ENCODE assay signal across 8 cellular contexts in genomic region chr17:58329035-58329807, GRCh38. TPM values are rescaled to one million over a fixed set of nuclear protein-coding genes. Genes with fewer than 3 reads are reported as not detected.
DNase-seq lines count a peak whose midpoint lies in the region; ATAC-seq and TF ChIP-seq lines count a peak whose summit lies in the region.

No MANE protein-coding gene starts in this region.

- peak overlapping the region; percentile 84 for H2AFZ ChIP-seq in neural progenitor cell (replicated peaks)

- peak overlapping the region; percentile 98 for H3K4me3 ChIP-seq in CD8-positive, alpha-beta memory T cell (ENCODE audit: low read length)
- H3K4me3 ChIP-seq in neural progenitor cell (peak overlapping the region; percentile 35), upper lobe of right lung (peak overlapping the region; percentile 59)

- peaks cover 0 to 6% of the 10 kb centered on the region in 2 donors for H3K27me3 Mint-ChIP-seq in CD8-positive, alpha-beta memory T cell
- H3K27me3 Mint-ChIP-seq in activated B cell treated with CpG ODN at 0.5 μM for 24 hours (peaks cover 2% of the 10 kb centered on the region), neural progenitor cell (ENCODE audit: insufficient read depth, low read depth) (peaks cover 5% of the 10 kb centered on the region)
- H3K27me3 Mint-ChIP-seq in dendritic cell treated with granulocyte-macrophage colony-stimulating factor and Interleukin-4, amounts not matched to agents 40 ng/mL and 50 ng/mL, for 4 days, result peaks cover 22% of the 10 kb centered on the region

- H3K9me3 Mint-ChIP-seq in CD8-positive, alpha-beta memory T cell, result peaks cover 0 to 2% (median 0%) of the 10 kb centered on the region in 5 donors
- H3K9me3 Mint-ChIP-seq in activated B cell treated with CpG ODN at 0.5 μM for 24 hours (no peaks in the 10 kb centered on the region), neural progenitor cell (no peaks in the 10 kb centered on the region)
- no peaks in the 10 kb centered on the region for H3K9me3 Mint-ChIP-seq in dendritic cell treated with granulocyte-macrophage colony-stimulating factor and Interleukin-4, amounts not matched to agents 40 ng/mL and 50 ng/mL, for 4 days

- intact Hi-C loops in activated B cell treated with CpG ODN at 0.5 μM for 24 hours (cut with micrococcal nuclease), result loop anchor here (1.0 kb wide), 5 partner anchors 9 to 88 kb away; partner anchors contain the start of genes RNF43 and SUPT4H1
- intact Hi-C loops in dendritic cell treated with granulocyte-macrophage colony-stimulating factor and Interleukin-4, amounts not matched to agents 40 ng/mL and 50 ng/mL, for 4 days (cut with micrococcal nuclease), result loop anchor here (1.0 to 10.0 kb wide), 4 partner anchors 9 to 46 kb away; partner anchors contain the start of gene SUPT4H1
- intact Hi-C loops in upper lobe of right lung (cut with DNase I), result no loop called here

- H3K9me3 ChIP-seq in CD8-positive, alpha-beta memory T cell (ENCODE audit: low read length), result no peaks in the 10 kb centered on the region
- H3K9me3 ChIP-seq in neural progenitor cell (ENCODE audit: low read depth), result no peaks in the 10 kb centered on the region
- no peaks in the 10 kb centered on the region for H3K9me3 ChIP-seq in upper lobe of right lung

- H3K79me2 ChIP-seq in neural progenitor cell (ENCODE audit: low read depth), result no peaks in the 10 kb centered on the region

- H3K9ac ChIP-seq in neural progenitor cell, result no peak overlapping the region

- peak; percentile 48 to 78 (median 72) for DNase-seq in CD8-positive, alpha-beta memory T cell
- DNase-seq in activated B cell treated with CpG ODN at 0.5 μM for 24 hours (peak; percentile 75), neural progenitor cell (ENCODE audit: low spot score) (peak; percentile 46), upper lobe of right lung (peak; percentile 73), mesenteric fat pad (ENCODE audit: low spot score) (no peak)

- peak overlapping the region; percentile 89 for H3K4me2 ChIP-seq in neural progenitor cell

- CTCF ChIA-PET in CD8-positive, alpha-beta memory T cell (lab: Charles Lee), result interaction anchor here (15.4 kb wide), 1 partner anchor 12 kb away, joined by 504 read pairs; no protein-coding TSS in a partner anchor
- CTCF ChIA-PET in activated B cell treated with CpG ODN at 0.5 μM for 24 hours (lab: Charles Lee), result interaction anchor here (1.9 to 4.0 kb wide), 3 partner anchors 8 to 16 kb away, joined by 6 to 46 read pairs (median 38); no protein-coding TSS in a partner anchor

- H3K27ac Mint-ChIP-seq in CD8-positive, alpha-beta memory T cell, result peak overlapping the region; percentile 90 to 99 (median 98)
- H3K27ac Mint-ChIP-seq in activated B cell treated with CpG ODN at 0.5 μM for 24 hours (peak overlapping the region; percentile 93), neural progenitor cell (peak overlapping the region; percentile 44)
- H3K27ac Mint-ChIP-seq in dendritic cell treated with granulocyte-macrophage colony-stimulating factor and Interleukin-4, amounts not matched to agents 40 ng/mL and 50 ng/mL, for 4 days, result peak overlapping the region; percentile 100

- H3K27ac ChIP-seq in CD8-positive, alpha-beta memory T cell (ENCODE audit: low read depth, low read length), result peak overlapping the region; percentile 96
- H3K27ac ChIP-seq in neural progenitor cell, result no peak overlapping the region
- H3K27ac ChIP-seq in upper lobe of right lung, result no peak overlapping the region

- H3K27me3 ChIP-seq in CD8-positive, alpha-beta memory T cell (ENCODE audit: insufficient read depth, low read length, poor library complexity, severe bottlenecking), result no peaks in the 10 kb centered on the region
- no peaks in the 10 kb centered on the region for H3K27me3 ChIP-seq in neural progenitor cell
- no peaks in the 10 kb centered on the region for H3K27me3 ChIP-seq in upper lobe of right lung

- H4K20me1 ChIP-seq in neural progenitor cell (ENCODE audit: low read depth), result no peaks in the 10 kb centered on the region

- TF ChIP-seq CTCF in activated B cell treated with CpG ODN at 0.5 μM for 24 hours (IDR thresholded peaks at IDR 0.05), result no peak
- TF ChIP-seq CTCF in neural progenitor cell (IDR thresholded peaks at IDR 0.05), result peak; percentile 26
- TF ChIP-seq CTCF in upper lobe of right lung (IDR thresholded peaks at IDR 0.05), result peak; percentile 40

- POLR2A ChIA-PET in CD8-positive, alpha-beta memory T cell (lab: Charles Lee), result interaction anchor here (1.4 to 13.6 kb wide), 6 partner anchors 11 to 88 kb away, joined by 3 to 491 read pairs (median 18); partner anchors contain the start of genes RNF43 and SUPT4H1
- POLR2A ChIA-PET in activated B cell treated with CpG ODN at 0.5 μM for 24 hours (lab: Charles Lee), result interaction anchor here (1.4 to 27.9 kb wide), 13 partner anchors 10 to 332 kb away, joined by 3 to 3007 read pairs (median 14); partner anchors contain the start of genes MTMR4, RNF43 and SUPT4H1

- H3F3A ChIP-seq in neural progenitor cell (ENCODE audit: low read depth), result peaks cover 20% of the 10 kb centered on the region

- peaks cover 22% of the 10 kb centered on the region for H3K36me3 ChIP-seq in CD8-positive, alpha-beta memory T cell (ENCODE audit: insufficient read depth, low read length)
- no peaks in the 10 kb centered on the region for H3K36me3 ChIP-seq in neural progenitor cell
- no peaks in the 10 kb centered on the region for H3K36me3 ChIP-seq in upper lobe of right lung

- ATAC-seq in GM19468 (IDR thresholded peaks at IDR 0.05; ENCODE audit: extremely low read depth, unreplicated experiment), result peak; percentile 34
- peak; percentile 39 for ATAC-seq in HG03565 (IDR thresholded peaks at IDR 0.05; ENCODE audit: unreplicated experiment)
- peak; percentile 36 for ATAC-seq in activated B cell treated with CpG ODN at 0.5 μM for 24 hours (ENCODE audit: low read depth)
- ATAC-seq in upper lobe of right lung, result peak; percentile 63

- peak overlapping the region; percentile 89 to 100 (median 95) for H3K4me3 Mint-ChIP-seq in CD8-positive, alpha-beta memory T cell
- H3K4me3 Mint-ChIP-seq in activated B cell treated with CpG ODN at 0.5 μM for 24 hours, result peak overlapping the region; percentile 100
- H3K4me3 Mint-ChIP-seq in dendritic cell treated with granulocyte-macrophage colony-stimulating factor and Interleukin-4, amounts not matched to agents 40 ng/mL and 50 ng/mL, for 4 days, result peak overlapping the region; percentile 58
- peak overlapping the region; percentile 84 for H3K4me3 Mint-ChIP-seq in neural progenitor cell

- H3K4me1 Mint-ChIP-seq in CD8-positive, alpha-beta memory T cell, result peaks cover 48 to 64% (median 55%) of the 10 kb centered on the region in 3 donors
- H3K4me1 Mint-ChIP-seq in activated B cell treated with CpG ODN at 0.5 μM for 24 hours, result peaks cover 65% of the 10 kb centered on the region
- peaks cover 71% of the 10 kb centered on the region for H3K4me1 Mint-ChIP-seq in dendritic cell treated with granulocyte-macrophage colony-stimulating factor and Interleukin-4, amounts not matched to agents 40 ng/mL and 50 ng/mL, for 4 days (ENCODE audit: low read depth)
- H3K4me1 Mint-ChIP-seq in neural progenitor cell, result peaks cover 55% of the 10 kb centered on the region

- peaks cover 43% of the 10 kb centered on the region for H3K4me1 ChIP-seq in CD8-positive, alpha-beta memory T cell (ENCODE audit: insufficient read depth, low read length)
- H3K4me1 ChIP-seq in neural progenitor cell (peaks cover 30% of the 10 kb centered on the region), upper lobe of right lung (peaks cover 4% of the 10 kb centered on the region)

- peaks cover 17 to 44% (median 20%) of the 10 kb centered on the region in 3 donors for H3K36me3 Mint-ChIP-seq in CD8-positive, alpha-beta memory T cell
- H3K36me3 Mint-ChIP-seq in activated B cell treated with CpG ODN at 0.5 μM for 24 hours (ENCODE audit: low read depth) (peaks cover 45% of the 10 kb centered on the region), neural progenitor cell (no peaks in the 10 kb centered on the region)
- peaks cover 38% of the 10 kb centered on the region for H3K36me3 Mint-ChIP-seq in dendritic cell treated with granulocyte-macrophage colony-stimulating factor and Interleukin-4, amounts not matched to agents 40 ng/mL and 50 ng/mL, for 4 days (ENCODE audit: low read depth)

RNA-seq across cellular contexts. Expression of gene TSPOAP1, which starts 0.6 kb away (rescaled TPM):
- total RNA-seq in CD8-positive, alpha-beta memory T cell, result 10 to 100 TPM; 14.4 to 15.0 TPM
- polyA plus RNA-seq in CD8-positive, alpha-beta memory T cell, result 4.0 TPM
- total RNA-seq in activated B cell treated with CpG ODN at 0.5 μM for 24 hours, result 16.7 and 22.5 TPM in 2 replicates
- 13.8 and 48.7 TPM in 2 replicates for total RNA-seq in neural progenitor cell (ENCODE audit: low replicate concordance)
- total RNA-seq in upper lobe of right lung, result 21.0 TPM
- 1.3 TPM for total RNA-seq in mesenteric fat pad

RNA-seq across cellular contexts. Expression of gene SUPT4H1, which starts 22.8 kb away (rescaled TPM):
- total RNA-seq in CD8-positive, alpha-beta memory T cell, result 100 to 1,000 TPM; 145 to 149 TPM
- polyA plus RNA-seq in CD8-positive, alpha-beta memory T cell, result 97.5 TPM
- total RNA-seq in activated B cell treated with CpG ODN at 0.5 μM for 24 hours, result 90.2 and 100 TPM in 2 replicates
- total RNA-seq in neural progenitor cell (ENCODE audit: low replicate concordance), result 60.2 and 103 TPM in 2 replicates
- 82.4 TPM for total RNA-seq in upper lobe of right lung
- 61.9 TPM for total RNA-seq in mesenteric fat pad

RNA-seq across cellular contexts. Expression of gene MPO, which starts 48.5 kb away (rescaled TPM):
- total RNA-seq in CD8-positive, alpha-beta memory T cell, result not detected
- not detected for polyA plus RNA-seq in CD8-positive, alpha-beta memory T cell
- total RNA-seq in activated B cell treated with CpG ODN at 0.5 μM for 24 hours (not detected in 2 replicates), neural progenitor cell (ENCODE audit: low replicate concordance) (not detected in 2 replicates), upper lobe of right lung (0.35 TPM), mesenteric fat pad (0.35 TPM)

Comparison
In these comparisons a context has a peak if more than half of its experiments do, and no peak if none do; other contexts are left out.
1. H3K4me3 ChIP-seq: peak in every context shown above with its lines; median percentile 98 in CD8-positive, alpha-beta memory T cell; 59 in upper lobe of right lung; 35 in neural progenitor cell.
2. H3K27ac Mint-ChIP-seq: peak in every context shown above with its lines; median percentile 100 in dendritic cell treated with granulocyte-macrophage colony-stimulating factor and Interleukin-4, amounts not matched to agents 40 ng/mL and 50 ng/mL, for 4 days; 98 in CD8-positive, alpha-beta memory T cell; 93 in activated B cell treated with CpG ODN at 0.5 μM for 24 hours; 44 in neural progenitor cell.